In the genomic region with DNA sequence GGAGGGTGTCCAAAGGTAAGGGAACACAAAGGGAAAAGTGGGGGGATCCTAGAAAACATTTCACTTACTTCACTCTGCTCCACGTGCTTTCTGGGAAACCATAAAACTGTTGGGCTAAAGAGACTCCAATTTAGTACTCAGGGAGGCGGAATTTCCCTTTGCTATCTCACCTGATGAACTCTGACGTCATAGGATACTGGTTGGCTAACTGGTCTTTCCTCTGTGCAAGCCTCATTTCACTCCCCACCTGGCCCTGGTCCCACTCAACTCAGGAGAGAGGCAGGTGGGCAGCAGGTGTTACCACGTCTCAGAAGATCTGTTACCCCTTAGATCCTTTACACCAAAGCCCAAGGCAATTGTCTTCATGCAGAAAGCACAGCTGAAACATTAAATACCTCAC, we compare ENCODE assay signal across 12 cellular contexts. TPM values are rescaled to one million over a fixed set of nuclear protein-coding genes. Genes with fewer than 3 reads are reported as not detected.
DNase-seq lines count a peak whose midpoint lies in the region; ATAC-seq and FAIRE-seq lines count a peak whose summit lies in the region.
"Had no signal": no experiment of that assay in that cellular context is flagged by ENCODE, and none has a peak within 500 bp of the region (broad histone marks: within the 10 kb centered on the region; RNA-seq: fewer than 3 reads in every experiment).

No MANE protein-coding gene starts in this region.

- ATAC-seq in GM21723 (IDR thresholded peaks at IDR 0.05; ENCODE audit: unreplicated experiment) = peak; percentile 35
- peak; percentile 17 for ATAC-seq in esophagus mucosa

- DNase-seq in NCI-H2171 treated with DMSO at 0.1 percent for 48 hours (lab: John Stamatoyannopoulos, UW) = peak; percentile 56
- no peak for DNase-seq in NCI-H2171 (lab: John Stamatoyannopoulos, UW)
- DNase-seq in NCI-H1105 treated with DMSO at 0.1 percent for 48 hours (lab: John Stamatoyannopoulos, UW) = peak; percentile 51
- DNase-seq in GM19240 (ENCODE audit: insufficient read length, low spot score) = no peak
- DNase-seq in HUDEP-2 (lab: John Stamatoyannopoulos, UW; ENCODE audit: unreplicated experiment in 76 of 76) = no peak
- no peak for DNase-seq in urothelium cell line (ENCODE audit: low spot score)
- DNase-seq: 8988T; adrenal gland; effector CD4-positive, alpha-beta T cell; NCI-H2081 treated with DMSO at 0.1 percent for 48 hours had no signal

- FAIRE-seq in urothelium cell line (lab: Jason Lieb, UNC) = no peak

RNA-seq across cellular contexts. Expression of a gene that starts 51.8 kb away (rescaled TPM):
- 11.6 TPM for total RNA-seq in esophagus mucosa

Comparison
In these comparisons a context has a peak if more than half of its experiments do, and no peak if none do; other contexts are left out.
1. DNase-seq: peak in NCI-H2171 treated with DMSO at 0.1 percent for 48 hours (single experiment) and NCI-H1105 treated with DMSO at 0.1 percent for 48 hours (single experiment); none in NCI-H2171 (single experiment), GM19240 (single experiment), HUDEP-2 (0 of 76) and urothelium cell line (single experiment).